16 cellular contexts compared by ENCODE assay signal in genomic region chr4:102174800-102175199, GRCh38.
DNase-seq lines count a peak whose midpoint lies in the region; TF ChIP-seq lines count a peak whose summit lies in the region.
"Had no signal": no experiment of that assay in that cellular context is flagged by ENCODE, and none has a peak within 500 bp of the region (broad histone marks: within the 10 kb centered on the region; RNA-seq: fewer than 3 reads in every experiment).

No MANE protein-coding gene starts in this region.

- H3K36me3 Mint-ChIP-seq in neural progenitor cell = no peaks in the 10 kb centered on the region

- no peak overlapping the region for H3K4me3 Mint-ChIP-seq in neural progenitor cell
- H3K4me3 Mint-ChIP-seq: activated CD4-positive, alpha-beta T cell treated with anti-CD3 and anti-CD28 coated beads, Interleukin-2, amount 10 ng/mL, durations not matched to agents 7 days and 5 days; CD4-positive, alpha-beta T cell had no signal

- H3K4me2 ChIP-seq in neural progenitor cell = no peak overlapping the region

- no peaks in the 10 kb centered on the region for H4K20me1 ChIP-seq in neural progenitor cell (ENCODE audit: low read depth)

- no peaks in the 10 kb centered on the region for H3K27me3 ChIP-seq in neural progenitor cell
- H3K27me3 ChIP-seq: esophagus muscularis mucosa had no signal

- peaks cover 7% of the 10 kb centered on the region for H3K4me1 ChIP-seq in neural progenitor cell

- peak; percentile 75 for DNase-seq in EH (ENCODE audit: low read depth)
- peak; percentile 35 for DNase-seq in RKO (ENCODE audit: low spot score)
- DNase-seq in dermis blood vessel endothelial cell = peak; percentile 49
- DNase-seq in renal cortical epithelial cell (ENCODE audit: low read depth) = peak; percentile 56
- no peak for DNase-seq in D341Med (ENCODE audit: low spot score)
- DNase-seq in stimulated activated CD4-positive, alpha-beta T cell treated with anti-CD3 and anti-CD28 coated beads, Interleukin-2, amount 100 ng/mL, for 48 hours = no peak
- no peak for DNase-seq in neural progenitor cell (ENCODE audit: low spot score)
- no peak for DNase-seq in inferior parietal cortex (ENCODE audit: extremely low spot score)
- DNase-seq: activated CD4-positive, alpha-beta T cell treated with anti-CD3 and anti-CD28 coated beads, Interleukin-2, amount 10 ng/mL, durations not matched to agents 7 days and 5 days; activated effector memory CD4-positive, alpha-beta T cell treated with anti-CD3 and anti-CD28 coated beads, Interleukin-2, amount 50 U/mL, for 16 hours; CD4-positive, alpha-beta T cell; KBM-7; stimulated activated CD4-positive, alpha-beta T cell treated with anti-CD3 and anti-CD28 coated beads, Interleukin-4, amount 100 ng/mL, for 4 hours; stimulated activated naive CD4-positive, alpha-beta T cell; T-helper 2 cell had no signal

- H3K4me3 ChIP-seq in neural progenitor cell = no peak overlapping the region
- H3K4me3 ChIP-seq: esophagus muscularis mucosa had no signal

- no peak overlapping the region for H2AFZ ChIP-seq in neural progenitor cell (replicated peaks)

- peaks cover 3% of the 10 kb centered on the region for H3K4me1 Mint-ChIP-seq in neural progenitor cell
- H3K4me1 Mint-ChIP-seq: activated CD4-positive, alpha-beta T cell treated with anti-CD3 and anti-CD28 coated beads, Interleukin-2, amount 10 ng/mL, durations not matched to agents 7 days and 5 days had no signal

- H3K9me3 ChIP-seq in neural progenitor cell (ENCODE audit: low read depth) = no peaks in the 10 kb centered on the region
- H3K9me3 ChIP-seq: esophagus muscularis mucosa had no signal

- no peaks in the 10 kb centered on the region for H3K79me2 ChIP-seq in neural progenitor cell (ENCODE audit: low read depth)

- H3K9me3 Mint-ChIP-seq in neural progenitor cell = no peaks in the 10 kb centered on the region
- H3K9me3 Mint-ChIP-seq: activated CD4-positive, alpha-beta T cell treated with anti-CD3 and anti-CD28 coated beads, Interleukin-2, amount 10 ng/mL, durations not matched to agents 7 days and 5 days; CD4-positive, alpha-beta T cell had no signal

- H3K27ac Mint-ChIP-seq in neural progenitor cell = no peak overlapping the region
- H3K27ac Mint-ChIP-seq: activated CD4-positive, alpha-beta T cell treated with anti-CD3 and anti-CD28 coated beads, Interleukin-2, amount 10 ng/mL, durations not matched to agents 7 days and 5 days; CD4-positive, alpha-beta T cell had no signal

- no peak for TF ChIP-seq CTCF in neural progenitor cell (IDR thresholded peaks at IDR 0.05)

- H3K9ac ChIP-seq in neural progenitor cell = no peak overlapping the region

- no peaks in the 10 kb centered on the region for H3K27me3 Mint-ChIP-seq in neural progenitor cell (ENCODE audit: insufficient read depth, low read depth)
- H3K27me3 Mint-ChIP-seq: activated CD4-positive, alpha-beta T cell treated with anti-CD3 and anti-CD28 coated beads, Interleukin-2, amount 10 ng/mL, durations not matched to agents 7 days and 5 days had no signal

- H3K27ac ChIP-seq in neural progenitor cell = no peak overlapping the region
- H3K27ac ChIP-seq: esophagus muscularis mucosa had no signal

- H3K36me3 ChIP-seq in neural progenitor cell = no peaks in the 10 kb centered on the region
- H3K36me3 ChIP-seq: esophagus muscularis mucosa had no signal

- no peaks in the 10 kb centered on the region for H3F3A ChIP-seq in neural progenitor cell (ENCODE audit: low read depth)

Comparison
In these comparisons a context has a peak if more than half of its experiments do, and no peak if none do; other contexts are left out.
1. DNase-seq: peak in EH (single experiment), RKO (single experiment), dermis blood vessel endothelial cell (single experiment) and renal cortical epithelial cell (single experiment); none in D341Med (single experiment), stimulated activated CD4-positive, alpha-beta T cell treated with anti-CD3 and anti-CD28 coated beads, Interleukin-2, amount 100 ng/mL, for 48 hours (0 of 2), neural progenitor cell (single experiment) and inferior parietal cortex (single experiment).